In genomic region chr11:6402561-6402981, GRCh38 we compare ENCODE assay signal across 9 cellular contexts. TPM values are rescaled to one million over a fixed set of nuclear protein-coding genes. Genes with fewer than 3 reads are reported as not detected.
DNase-seq lines count a peak whose midpoint lies in the region; ATAC-seq, FAIRE-seq and TF ChIP-seq lines count a peak whose summit lies in the region.
"Had no signal": no experiment of that assay in that cellular context is flagged by ENCODE, and none has a peak within 500 bp of the region (broad histone marks: within the 10 kb centered on the region; RNA-seq: fewer than 3 reads in every experiment).

No MANE protein-coding gene starts in this region.

- H3K27me3 Mint-ChIP-seq in T-cell (no peaks in the 10 kb centered on the region), astrocyte (ENCODE audit: low read depth, unreplicated experiment) (peaks cover 3% of the 10 kb centered on the region)
- H3K27me3 Mint-ChIP-seq in stimulated activated naive CD8-positive, alpha-beta T cell treated with anti-CD3 and anti-CD28 coated beads, Interleukin-15, Interleukin-2, amounts not matched to agents 100 ng/mL and 50 ng/mL, for 24 hours, result no peaks in the 10 kb centered on the region

- H3K4me3 ChIP-seq in astrocyte (ENCODE audit: insufficient read depth, low read depth, low read length), result no peak overlapping the region

- H3K4me1 Mint-ChIP-seq in T-cell (peaks cover 93 to 98% (median 94%) of the 10 kb centered on the region in 3 donors), astrocyte (ENCODE audit: low read depth, unreplicated experiment) (peaks cover 22% of the 10 kb centered on the region)
- H3K4me1 Mint-ChIP-seq in stimulated activated naive CD8-positive, alpha-beta T cell treated with anti-CD3 and anti-CD28 coated beads, Interleukin-15, Interleukin-2, amounts not matched to agents 100 ng/mL and 50 ng/mL, for 24 hours (ENCODE audit: low read depth), result peaks cover 67% of the 10 kb centered on the region

- ATAC-seq in GM18867 (IDR thresholded peaks at IDR 0.05; ENCODE audit: unreplicated experiment) (peak; percentile 81), HG02981 (IDR thresholded peaks at IDR 0.05; ENCODE audit: unreplicated experiment) (peak; percentile 85), T-cell (replicated peaks in 1 of 4) (peak; percentile 87 to 89 (median 88))

- POLR2A ChIA-PET in T-cell (lab: Charles Lee), result interaction anchor here (0.5 to 2.2 kb wide), 19 partner anchors 9 to 217 kb away, joined by 3 to 17 read pairs (median 4); partner anchors contain the start of genes APBB1 (in 2 of the 2), SMPD1 (in 2 of the 2) and TPP1 (in 2 of the 2)

- peaks cover 29% of the 10 kb centered on the region for H4K20me1 ChIP-seq in astrocyte (ENCODE audit: insufficient read depth, low read length)

- H3K9me3 Mint-ChIP-seq in T-cell (no peaks in the 10 kb centered on the region), astrocyte (ENCODE audit: unreplicated experiment) (no peaks in the 10 kb centered on the region)
- no peaks in the 10 kb centered on the region for H3K9me3 Mint-ChIP-seq in stimulated activated naive CD8-positive, alpha-beta T cell treated with anti-CD3 and anti-CD28 coated beads, Interleukin-15, Interleukin-2, amounts not matched to agents 100 ng/mL and 50 ng/mL, for 24 hours

- no peak overlapping the region for H3K27ac ChIP-seq in astrocyte (ENCODE audit: low read depth, low read length)

- H3K4me3 Mint-ChIP-seq in T-cell (peak overlapping the region; percentile 73 to 92 (median 78)), astrocyte (ENCODE audit: unreplicated experiment) (no peak overlapping the region)
- H3K4me3 Mint-ChIP-seq in stimulated activated naive CD8-positive, alpha-beta T cell treated with anti-CD3 and anti-CD28 coated beads, Interleukin-15, Interleukin-2, amounts not matched to agents 100 ng/mL and 50 ng/mL, for 24 hours, result peak overlapping the region; percentile 83

- H3K27ac Mint-ChIP-seq in T-cell, result peak overlapping the region; percentile 96 to 99
- no peak overlapping the region for H3K27ac Mint-ChIP-seq in astrocyte (ENCODE audit: unreplicated experiment)
- H3K27ac Mint-ChIP-seq in stimulated activated naive CD8-positive, alpha-beta T cell treated with anti-CD3 and anti-CD28 coated beads, Interleukin-15, Interleukin-2, amounts not matched to agents 100 ng/mL and 50 ng/mL, for 24 hours, result peak overlapping the region; percentile 92

- H2AFZ ChIP-seq in astrocyte (ENCODE audit: low read depth, low read length), result no peak overlapping the region

- H3K4me1 ChIP-seq in astrocyte (ENCODE audit: insufficient read depth, low read length), result peaks cover 15% of the 10 kb centered on the region

- no peak for TF ChIP-seq CTCF in astrocyte (IDR thresholded peaks at IDR 0.05; ENCODE audit: insufficient read depth, low read depth, low read length)

- DNase-seq in T-cell (peak; percentile 51 to 94 (median 82)), astrocyte (ENCODE audit: low read depth) (no peak), Ammon's horn (ENCODE audit: low spot score) (no peak), midbrain (lab: John Stamatoyannopoulos, UW) (no peak), NCI-H345 (lab: John Stamatoyannopoulos, UW) (no peak)

- no peaks in the 10 kb centered on the region for H3K36me3 ChIP-seq in astrocyte (ENCODE audit: insufficient read depth, low read length)

- H3K79me2 ChIP-seq in astrocyte (ENCODE audit: insufficient read depth, low read length), result no peaks in the 10 kb centered on the region

- H3K9me3 ChIP-seq in astrocyte (ENCODE audit: insufficient read depth, low read depth, low read length), result no peaks in the 10 kb centered on the region

- H3K4me2 ChIP-seq in astrocyte (ENCODE audit: low read length), result peak overlapping the region; percentile 3

- no peaks in the 10 kb centered on the region for H3K27me3 ChIP-seq in astrocyte (ENCODE audit: insufficient read depth, low read length)

- H3K36me3 Mint-ChIP-seq in T-cell, result peaks cover 32% of the 10 kb centered on the region
- H3K36me3 Mint-ChIP-seq in astrocyte (ENCODE audit: low read depth, unreplicated experiment), result peaks cover 24% of the 10 kb centered on the region
- H3K36me3 Mint-ChIP-seq in stimulated activated naive CD8-positive, alpha-beta T cell treated with anti-CD3 and anti-CD28 coated beads, Interleukin-15, Interleukin-2, amounts not matched to agents 100 ng/mL and 50 ng/mL, for 24 hours (ENCODE audit: low read depth), result peaks cover 20% of the 10 kb centered on the region

- CTCF ChIA-PET in T-cell (lab: Charles Lee), result interaction anchor here (0.6 to 2.9 kb wide), 13 partner anchors 11 to 1684 kb away, joined by 3 to 29 read pairs (median 4); partner anchors contain the start of genes APBB1 (in 1 of the 2) and SMPD1 (in 1 of the 2)

- no peak overlapping the region for H3K9ac ChIP-seq in astrocyte (ENCODE audit: low read length)

- FAIRE-seq in astrocyte (lab: Jason Lieb, UNC), result no peak

RNA-seq across cellular contexts. Expression of gene SMPD1, which starts 12.3 kb away (rescaled TPM):
- total RNA-seq in T-cell, result 10 to 100 TPM; 33.5 to 58.3 (median 38.3) TPM
- total RNA-seq in astrocyte, result 22.7 and 25.2 TPM in 2 replicates

RNA-seq across cellular contexts. Expression of gene APBB1, which starts 16.3 kb away (rescaled TPM):
- total RNA-seq in T-cell, result 100 to 1,000 TPM in 3 of 5 donors, 10 to 100 TPM in 2; 71.3 to 152 (median 106) TPM
- total RNA-seq in astrocyte, result 35.5 and 36.3 TPM in 2 replicates

RNA-seq across cellular contexts. Expression of gene HPX, which starts 38.2 kb away (rescaled TPM):
- 1 to 10 TPM; 1.2 to 5.5 (median 2.5) TPM for total RNA-seq in T-cell
- 1.7 and 1.9 TPM in 2 replicates for total RNA-seq in astrocyte
- total RNA-seq: LHCN-M2 had no signal

Comparison
In these comparisons a context has a peak if more than half of its experiments do, and no peak if none do; other contexts are left out.
1. DNase-seq: peak in T-cell (34 of 34); none in astrocyte (single experiment), Ammon's horn (single experiment), midbrain (single experiment) and NCI-H345 (single experiment).
2. Peak in every context shown above with its lines, with median percentiles within 50 percentile points of each other: ATAC-seq.